Comparison of ENCODE assay signal across 13 cellular contexts in the genomic region with DNA sequence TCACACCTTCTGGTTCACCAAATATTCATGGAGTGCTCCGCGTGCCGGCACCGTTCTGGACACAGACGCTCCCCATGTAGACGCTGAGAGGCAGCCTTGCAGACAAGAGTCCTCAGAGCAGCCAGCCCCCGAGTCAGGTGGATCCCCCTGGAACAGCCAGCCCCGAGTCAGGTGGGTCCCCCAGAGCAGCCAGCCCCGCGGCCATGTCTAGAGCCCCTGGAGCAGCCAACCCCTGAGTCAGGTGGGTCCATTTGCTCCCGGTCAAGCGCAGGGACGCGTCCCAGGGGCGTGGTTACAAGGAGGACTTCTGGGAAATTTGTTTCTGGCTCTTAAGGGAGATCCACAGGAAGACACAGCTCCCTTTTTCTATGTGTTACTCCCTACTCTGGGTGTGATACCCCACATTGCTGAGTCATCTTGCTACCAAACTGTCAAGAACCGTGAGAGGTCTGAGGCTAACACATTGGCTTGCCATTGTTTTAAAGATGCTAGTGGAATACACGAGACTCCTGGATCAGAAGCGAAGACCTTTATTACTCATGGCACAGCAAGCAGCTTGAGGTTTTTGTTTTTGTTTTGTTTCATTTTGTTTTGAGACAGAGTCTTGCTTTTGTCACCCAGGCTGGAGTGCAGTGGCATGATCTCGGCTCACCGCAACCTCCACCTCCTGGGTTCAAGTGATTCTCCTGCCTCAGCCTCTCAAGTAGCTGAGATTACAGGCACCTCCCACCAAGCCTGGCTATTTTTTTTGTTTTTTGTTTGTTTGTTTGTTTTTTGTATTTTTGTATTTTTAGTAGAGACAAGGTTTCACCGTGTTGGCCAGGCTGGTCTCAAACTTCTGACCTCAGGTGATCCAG. TPM values are rescaled to one million over a fixed set of nuclear protein-coding genes. Genes with fewer than 3 reads are reported as not detected.
DNase-seq lines count a peak whose midpoint lies in the region; ATAC-seq, FAIRE-seq and TF ChIP-seq lines count a peak whose summit lies in the region.
"Had no signal": no experiment of that assay in that cellular context is flagged by ENCODE, and none has a peak within 500 bp of the region (broad histone marks: within the 10 kb centered on the region; RNA-seq: fewer than 3 reads in every experiment).

No MANE protein-coding gene starts in this region.

- TF ChIP-seq RAD21 in A549 (conservative IDR thresholded peaks at IDR 0.05 in 1 of 2, IDR thresholded peaks at IDR 0.05 in 1 of 2), result no peak

- H3K27me3 Mint-ChIP-seq in effector memory CD8-positive, alpha-beta T cell, result no peaks in the 10 kb centered on the region

- 66% methylated on average over 14 of the region's 21 CpGs for WGBS in A549 (ENCODE audit: missing lambda C conversion rate)

- H3K4me2 ChIP-seq in A549, result peak overlapping the region; percentile 38; the same call in 2 of the 3 replicates

- H3K4me3 Mint-ChIP-seq in effector memory CD8-positive, alpha-beta T cell, result peak overlapping the region; percentile 27 to 48
- H3K4me3 Mint-ChIP-seq: T-cell had no signal

- peak overlapping the region in 1 of 2 experiments; percentile 64; a peak in 2 of 6 replicates for H3K27ac ChIP-seq in A549
- H3K27ac ChIP-seq: colonic mucosa, left lung, tibial artery had no signal

- TF ChIP-seq EP300 in A549 (IDR thresholded peaks at IDR 0.05), result no peak

- TF ChIP-seq POLR2A in A549 (IDR thresholded peaks at IDR 0.05; ENCODE audit: low read length) (no peak), NB4 (IDR thresholded peaks at IDR 0.05; ENCODE audit: extremely low read depth, insufficient read length) (no peak)

- no peak overlapping the region for H3K4me3 ChIP-seq in A549
- no peak overlapping the region for H3K4me3 ChIP-seq in NB4 (ENCODE audit: low read depth, low read length)
- H3K4me3 ChIP-seq: colonic mucosa, left lung, tibial artery had no signal

- TF ChIP-seq CTCF in A549 (IDR thresholded peaks at IDR 0.05), result no peak
- no peak for TF ChIP-seq CTCF in GM10248 (IDR thresholded peaks at IDR 0.05; ENCODE audit: control extremely low read depth, extremely low read depth, low read depth, missing control alignments)
- TF ChIP-seq CTCF in NB4 (IDR thresholded peaks at IDR 0.05; ENCODE audit: low read depth, low read length), result no peak

- peaks cover 4% of the 10 kb centered on the region; the same call in 1 of the 3 replicates for H3K9me3 ChIP-seq in A549
- H3K9me3 ChIP-seq: colonic mucosa, left lung had no signal

- H3K9me3 Mint-ChIP-seq in effector memory CD8-positive, alpha-beta T cell, result no peaks in the 10 kb centered on the region
- H3K9me3 Mint-ChIP-seq: T-cell had no signal

- 0 out of 3 replicates have a peak, but pooled peaks cover 5% of the 10 kb centered on the region for H3K4me1 ChIP-seq in A549
- H3K4me1 ChIP-seq: colonic mucosa, left lung, tibial artery had no signal

- CTCF ChIA-PET in A549 (lab: Yijun Ruan, JAX) (no interaction called here), GM10248 (lab: Yijun Ruan, JAX) (no interaction called here)

- POLR2A ChIA-PET in A549 (lab: Yijun Ruan, JAX), result no interaction called here
- POLR2A ChIA-PET in GM10248 (lab: Yijun Ruan, JAX), result no interaction called here

- H3K27ac Mint-ChIP-seq in effector memory CD8-positive, alpha-beta T cell, result no peak overlapping the region
- H3K27ac Mint-ChIP-seq: T-cell had no signal

- peaks cover 5 to 11% of the 10 kb centered on the region in 2 donors for H3K4me1 Mint-ChIP-seq in effector memory CD8-positive, alpha-beta T cell (ENCODE audit: low read depth in 2 of 2)

- no peak for DNase-seq in A549 (ENCODE audit: low read depth in 1 of 2, low spot score in 1 of 2)
- DNase-seq in GM10248 (ENCODE audit: extremely low spot score), result peak; percentile 77
- DNase-seq in NB4 (ENCODE audit: low read depth), result peak; percentile 80
- peak in 1 of 3 experiments; percentile 31 for DNase-seq in effector memory CD8-positive, alpha-beta T cell
- DNase-seq in epidermal melanocyte (ENCODE audit: insufficient read length, low spot score), result no peak
- DNase-seq in NCI-H2081 (lab: John Stamatoyannopoulos, UW), result no peak
- DNase-seq in HuH-7 (ENCODE audit: low spot score), result no peak
- DNase-seq: colonic mucosa, foreskin melanocyte, NCI-H446, T-cell had no signal

- FAIRE-seq in A549 (lab: Jason Lieb, UNC), result no peak

- H3K36me3 Mint-ChIP-seq in effector memory CD8-positive, alpha-beta T cell (ENCODE audit: insufficient read depth), result peaks cover 5% of the 10 kb centered on the region
- H3K36me3 Mint-ChIP-seq: T-cell had no signal

- ATAC-seq in A549, result peak in 1 of 2 experiments; percentile 30; a peak in 1 of 6 replicates
- peak; percentile 93 for ATAC-seq in effector memory CD8-positive, alpha-beta T cell (replicated peaks)
- ATAC-seq: left lung had no signal

TF ChIP-seq in A549, 52 proteins besides CTCF, POLR2A, EP300 and RAD21:
- TF ChIP-seq MAFK (IDR thresholded peaks at IDR 0.05; ENCODE audit: partially characterized antibody) (peak; percentile 70), TP53 (CRISPR knock-in tag; IDR thresholded peaks at IDR 0.05) (no peak), CEBPB (IDR thresholded peaks at IDR 0.05) (no peak), NFE2L2 (conservative IDR thresholded peaks at IDR 0.05; ENCODE audit: low read length) (0 out of 2 replicates have a peak, but pooled peaks have one; percentile 20)
- TF ChIP-seq, protein P1, sequence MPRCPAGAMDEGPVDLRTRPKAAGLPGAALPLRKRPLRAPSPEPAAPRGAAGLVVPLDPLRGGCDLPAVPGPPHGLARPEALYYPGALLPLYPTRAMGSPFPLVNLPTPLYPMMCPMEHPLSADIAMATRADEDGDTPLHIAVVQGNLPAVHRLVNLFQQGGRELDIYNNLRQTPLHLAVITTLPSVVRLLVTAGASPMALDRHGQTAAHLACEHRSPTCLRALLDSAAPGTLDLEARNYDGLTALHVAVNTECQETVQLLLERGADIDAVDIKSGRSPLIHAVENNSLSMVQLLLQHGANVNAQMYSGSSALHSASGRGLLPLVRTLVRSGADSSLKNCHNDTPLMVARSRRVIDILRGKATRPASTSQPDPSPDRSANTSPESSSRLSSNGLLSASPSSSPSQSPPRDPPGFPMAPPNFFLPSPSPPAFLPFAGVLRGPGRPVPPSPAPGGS (IDR thresholded peaks at IDR 0.05), result no peak
- TF ChIP-seq, protein P2, sequence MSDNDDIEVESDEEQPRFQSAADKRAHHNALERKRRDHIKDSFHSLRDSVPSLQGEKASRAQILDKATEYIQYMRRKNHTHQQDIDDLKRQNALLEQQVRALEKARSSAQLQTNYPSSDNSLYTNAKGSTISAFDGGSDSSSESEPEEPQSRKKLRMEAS (IDR thresholded peaks at IDR 0.05), result no peak

RNA-seq across cellular contexts. Expression of a gene that starts 43.3 kb away (rescaled TPM):
- polyA plus RNA-seq in A549 (2011; rRNA removed) (not detected in 2 replicates), A549 (2017; fragmentation: RNase III; extraction: RNeasy Plus Mini Kit Qiagen cat#74134 plus additional on column Dnase treatment) (0.05 to 0.34 TPM (median 0.08 TPM) in 3 replicates)
- 0.03 TPM in 2 replicates for polyA plus RNA-seq in A549 (2012; cell fraction: cytosol; rRNA removed)
- polyA plus RNA-seq in A549 (2012; cell fraction: nucleus; rRNA removed), result 0.12 and 0.22 TPM in 2 replicates
- not detected in 2 replicates for polyA minus RNA-seq in A549 (2011; rRNA and poly(A)+ RNA removed)

Comparison
In these comparisons a context has a peak if more than half of its experiments do, and no peak if none do; other contexts are left out.
1. DNase-seq: peak in GM10248 (single experiment) and NB4 (single experiment); none in A549 (0 of 2), epidermal melanocyte (single experiment), NCI-H2081 (0 of 2) and HuH-7 (single experiment).